In the genomic region with DNA sequence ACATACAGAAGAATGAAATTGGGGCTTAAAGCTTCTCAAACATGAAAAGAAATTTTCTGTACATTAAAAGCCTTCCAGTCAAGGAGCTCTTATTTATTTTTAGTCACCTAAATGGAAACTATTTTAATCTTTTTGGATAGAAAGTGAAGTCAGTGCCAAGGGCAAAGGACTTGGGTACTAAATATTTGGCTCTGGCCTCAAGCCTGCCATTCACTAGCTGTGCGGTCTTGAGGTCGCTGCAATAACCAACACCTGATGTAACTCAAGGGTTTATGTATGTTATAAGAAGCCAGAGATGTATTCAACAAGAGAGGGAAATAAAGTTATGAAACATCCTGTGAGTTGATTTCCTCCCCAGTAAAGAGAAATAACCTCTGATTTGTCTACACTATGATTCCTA, we compare ENCODE assay signal across 25 cellular contexts. TPM values are rescaled to one million over a fixed set of nuclear protein-coding genes. Genes with fewer than 3 reads are reported as not detected.
"Had no signal": no experiment of that assay in that cellular context is flagged by ENCODE, and none has a peak within 500 bp of the region (broad histone marks: within the 10 kb centered on the region; RNA-seq: fewer than 3 reads in every experiment).

No MANE protein-coding gene starts in this region.

- H3K4me3 ChIP-seq: colonic mucosa, coronary artery, dorsolateral prefrontal cortex, esophagus muscularis mucosa, esophagus squamous epithelium, gastrocnemius medialis, gastroesophageal sphincter, heart left ventricle had no signal

- H3K27ac ChIP-seq: colonic mucosa, coronary artery, dorsolateral prefrontal cortex, epithelial cell of prostate, esophagus muscularis mucosa, esophagus squamous epithelium, foreskin keratinocyte, gastrocnemius medialis, gastroesophageal sphincter, heart left ventricle had no signal

- H3K9me3 ChIP-seq: colonic mucosa, esophagus muscularis mucosa, esophagus squamous epithelium, gastrocnemius medialis, gastroesophageal sphincter, heart left ventricle had no signal

- DNase-seq: colonic mucosa; cortex of kidney; dermis blood vessel endothelial cell; dorsolateral prefrontal cortex; effector CD4-positive, alpha-beta T cell; effector CD8-positive, alpha-beta T cell; effector memory CD4-positive, alpha-beta T cell; effector memory CD8-positive, alpha-beta T cell; endodermal cell; erythroblast; esophagus squamous epithelium; foreskin fibroblast; foreskin keratinocyte; foreskin melanocyte; gastrocnemius medialis; glutamatergic neuron; head of caudate nucleus; heart left ventricle had no signal

- H3K27me3 ChIP-seq: colonic mucosa, dorsolateral prefrontal cortex, esophagus muscularis mucosa, esophagus squamous epithelium, foreskin keratinocyte, gastrocnemius medialis, gastroesophageal sphincter, heart left ventricle had no signal

- ATAC-seq: effector memory CD8-positive, alpha-beta T cell; esophagus mucosa; foreskin keratinocyte; gastrocnemius medialis; gastroesophageal sphincter had no signal

- H3K36me3 ChIP-seq: colonic mucosa, esophagus muscularis mucosa, esophagus squamous epithelium, gastrocnemius medialis, gastroesophageal sphincter, heart left ventricle had no signal

- H3K4me1 ChIP-seq: colonic mucosa, esophagus muscularis mucosa, esophagus squamous epithelium, gastrocnemius medialis, gastroesophageal sphincter, heart left ventricle had no signal

RNA-seq across cellular contexts. Expression of a gene that starts 49.5 kb away (rescaled TPM):
- total RNA-seq: chondrocyte, endothelial cell of umbilical vein had no signal
- polyA plus RNA-seq: endothelial cell of umbilical vein had no signal
